21 cellular contexts compared by ENCODE assay signal in genomic region chr5:113719549-113719948, GRCh38.
"Had no signal": no experiment of that assay in that cellular context is flagged by ENCODE, and none has a peak within 500 bp of the region (broad histone marks: within the 10 kb centered on the region; RNA-seq: fewer than 3 reads in every experiment).

No MANE protein-coding gene starts in this region.

- H3K36me3 ChIP-seq: MG63, SJCRH30 had no signal

- H3K27me3 ChIP-seq: SJCRH30 had no signal

- H3K9me3 ChIP-seq: MG63, SJCRH30 had no signal

- H3K27ac ChIP-seq: RWPE1, SJCRH30, SK-N-MC had no signal

- H3K4me1 ChIP-seq: SJCRH30 had no signal

- DNase-seq: IMR-90, Karpas-422, KG1, MG63, NCI-H1092, NCI-H1105 treated with DMSO at 0.1 percent for 48 hours, NCI-H1417 treated with DMSO at 0.1 percent for 48 hours, NCI-H146, NCI-H1694 treated with DMSO at 0.1 percent for 48 hours, NCI-H1930, NCI-H2081, NCI-H2107, NCI-H2227 treated with DMSO at 0.1 percent for 48 hours, NCI-H526, PC-3, SHP77, SJCRH30 had no signal

- H3K4me3 ChIP-seq: MG63, SJCRH30, SK-N-MC had no signal

- ATAC-seq: HepG2, Panc1, PC-3 had no signal
